ENCODE assay signal across 8 cellular contexts in the genomic region with DNA sequence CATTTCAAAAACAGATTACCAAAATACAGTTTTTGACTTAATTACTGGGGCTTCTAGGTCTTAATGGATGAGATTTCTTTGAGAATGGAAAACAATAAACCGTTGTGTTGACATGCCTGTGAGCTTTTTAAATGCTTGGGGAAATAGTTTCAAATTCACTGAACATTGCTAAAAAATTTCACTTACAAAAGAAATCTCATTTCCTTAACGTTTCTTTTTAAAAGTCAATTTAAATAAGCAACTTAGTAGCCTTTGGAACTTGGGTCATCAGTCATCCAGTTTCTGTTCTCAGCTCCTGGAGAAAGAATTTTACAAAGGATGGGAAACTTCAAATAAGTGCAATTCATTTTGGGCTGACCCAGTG. TPM values are rescaled to one million over a fixed set of nuclear protein-coding genes. Genes with fewer than 3 reads are reported as not detected.
DNase-seq lines count a peak whose midpoint lies in the region; ATAC-seq and TF ChIP-seq lines count a peak whose summit lies in the region.
"Had no signal": no experiment of that assay in that cellular context is flagged by ENCODE, and none has a peak within 500 bp of the region (broad histone marks: within the 10 kb centered on the region; RNA-seq: fewer than 3 reads in every experiment).

No MANE protein-coding gene starts in this region.

- H3K4me3 ChIP-seq in iPS-18a (ENCODE audit: low read length): peak overlapping the region; percentile 94

- intact Hi-C loops in activated T-helper 2 cell treated with anti-CD3 and anti-CD28 coated beads, Interferon-gamma antibody, Interleukin-2, Interleukin-4, amounts not matched to agents 10 μg/mL and 5 μg/mL and 100 μg/mL, durations not matched to agents 14 hours and 24 hours and 36 hours (cut with micrococcal nuclease): loop anchor here (1.0 kb wide), 1 partner anchor 14 kb away; no protein-coding TSS in a partner anchor

- H3K4me3 Mint-ChIP-seq in HFFc6: peak overlapping the region; percentile 98
- H3K4me3 Mint-ChIP-seq in activated T-helper 2 cell treated with anti-CD3 and anti-CD28 coated beads, Interferon-gamma antibody, Interleukin-2, Interleukin-4, amounts not matched to agents 10 μg/mL and 5 μg/mL and 100 μg/mL, durations not matched to agents 14 hours and 24 hours and 36 hours (ENCODE audit: low read depth): peak overlapping the region; percentile 95
- peak overlapping the region; percentile 88 to 91 for H3K4me3 Mint-ChIP-seq in stimulated activated naive B cell treated with anti-CD40 and anti-IgM and Interleukin-4, amounts not matched to agents 10 μg/mL and 1 μg/mL and 100 μg/mL, for 72 hours

- peak overlapping the region; percentile 100 for H3K27ac Mint-ChIP-seq in HFFc6
- peak overlapping the region; percentile 99 for H3K27ac Mint-ChIP-seq in activated T-helper 2 cell treated with anti-CD3 and anti-CD28 coated beads, Interferon-gamma antibody, Interleukin-2, Interleukin-4, amounts not matched to agents 10 μg/mL and 5 μg/mL and 100 μg/mL, durations not matched to agents 14 hours and 24 hours and 36 hours
- H3K27ac Mint-ChIP-seq in stimulated activated naive B cell treated with anti-CD40 and anti-IgM and Interleukin-4, amounts not matched to agents 10 μg/mL and 1 μg/mL and 100 μg/mL, for 72 hours: peak overlapping the region; percentile 98

- ATAC-seq in stimulated activated naive B cell treated with anti-CD40 and anti-IgM and Interleukin-4, amounts not matched to agents 10 μg/mL and 1 μg/mL and 100 μg/mL, for 72 hours (replicated peaks): no peak

- DNase-seq in HFFc6 (no peak), ureter (ENCODE audit: low spot score) (no peak), NCI-H1105 treated with DMSO at 0.1 percent for 48 hours (lab: John Stamatoyannopoulos, UW) (no peak), hepatic stellate cell (ENCODE audit: low spot score) (no peak)
- DNase-seq in activated T-helper 2 cell treated with anti-CD3 and anti-CD28 coated beads, Interferon-gamma antibody, Interleukin-2, Interleukin-4, amounts not matched to agents 10 μg/mL and 5 μg/mL and 100 μg/mL, durations not matched to agents 14 hours and 24 hours and 36 hours (ENCODE audit: low spot score): no peak
- no peak for DNase-seq in stimulated activated naive B cell treated with anti-CD40 and anti-IgM and Interleukin-4, amounts not matched to agents 10 μg/mL and 1 μg/mL and 100 μg/mL, for 72 hours
- DNase-seq: NCI-H2029 treated with DMSO at 0.1 percent for 48 hours had no signal

- H3K27me3 ChIP-seq in iPS-18a (ENCODE audit: control insufficient read depth, insufficient read depth, low read length): no peaks in the 10 kb centered on the region

- TF ChIP-seq CTCF in HFFc6 (IDR thresholded peaks at IDR 0.05): no peak

- H3K27me3 Mint-ChIP-seq in HFFc6 (ENCODE audit: insufficient read depth): peaks cover 3% of the 10 kb centered on the region
- H3K27me3 Mint-ChIP-seq in activated T-helper 2 cell treated with anti-CD3 and anti-CD28 coated beads, Interferon-gamma antibody, Interleukin-2, Interleukin-4, amounts not matched to agents 10 μg/mL and 5 μg/mL and 100 μg/mL, durations not matched to agents 14 hours and 24 hours and 36 hours (ENCODE audit: low read depth): no peaks in the 10 kb centered on the region
- no peaks in the 10 kb centered on the region for H3K27me3 Mint-ChIP-seq in stimulated activated naive B cell treated with anti-CD40 and anti-IgM and Interleukin-4, amounts not matched to agents 10 μg/mL and 1 μg/mL and 100 μg/mL, for 72 hours

- peaks cover 23% of the 10 kb centered on the region for H3K36me3 ChIP-seq in iPS-18a (ENCODE audit: control insufficient read depth, low read depth, low read length)

- H3K36me3 Mint-ChIP-seq in HFFc6 (ENCODE audit: low read depth): peaks cover 29% of the 10 kb centered on the region
- H3K36me3 Mint-ChIP-seq in activated T-helper 2 cell treated with anti-CD3 and anti-CD28 coated beads, Interferon-gamma antibody, Interleukin-2, Interleukin-4, amounts not matched to agents 10 μg/mL and 5 μg/mL and 100 μg/mL, durations not matched to agents 14 hours and 24 hours and 36 hours (ENCODE audit: low read depth): peaks cover 63% of the 10 kb centered on the region
- H3K36me3 Mint-ChIP-seq in stimulated activated naive B cell treated with anti-CD40 and anti-IgM and Interleukin-4, amounts not matched to agents 10 μg/mL and 1 μg/mL and 100 μg/mL, for 72 hours: peaks cover 35 to 55% of the 10 kb centered on the region in 2 donors

- peak overlapping the region; percentile 100 for H3K9ac ChIP-seq in iPS-18a (ENCODE audit: low read length)

- peaks cover 33% of the 10 kb centered on the region for H3K4me1 ChIP-seq in iPS-18a (ENCODE audit: control insufficient read depth, low read depth, low read length)

- H3K9me3 ChIP-seq in iPS-18a (ENCODE audit: control insufficient read depth, low read depth, low read length): no peaks in the 10 kb centered on the region

- H3K9me3 Mint-ChIP-seq in HFFc6: no peaks in the 10 kb centered on the region
- no peaks in the 10 kb centered on the region for H3K9me3 Mint-ChIP-seq in activated T-helper 2 cell treated with anti-CD3 and anti-CD28 coated beads, Interferon-gamma antibody, Interleukin-2, Interleukin-4, amounts not matched to agents 10 μg/mL and 5 μg/mL and 100 μg/mL, durations not matched to agents 14 hours and 24 hours and 36 hours
- H3K9me3 Mint-ChIP-seq in stimulated activated naive B cell treated with anti-CD40 and anti-IgM and Interleukin-4, amounts not matched to agents 10 μg/mL and 1 μg/mL and 100 μg/mL, for 72 hours: no peaks in the 10 kb centered on the region

- peak overlapping the region; percentile 93 for H3K27ac ChIP-seq in iPS-18a (ENCODE audit: low read length)

- peaks cover 63% of the 10 kb centered on the region for H3K4me1 Mint-ChIP-seq in HFFc6 (ENCODE audit: low read depth)
- peaks cover 56% of the 10 kb centered on the region for H3K4me1 Mint-ChIP-seq in activated T-helper 2 cell treated with anti-CD3 and anti-CD28 coated beads, Interferon-gamma antibody, Interleukin-2, Interleukin-4, amounts not matched to agents 10 μg/mL and 5 μg/mL and 100 μg/mL, durations not matched to agents 14 hours and 24 hours and 36 hours (ENCODE audit: low read depth)
- peaks cover 37 to 62% of the 10 kb centered on the region in 2 donors for H3K4me1 Mint-ChIP-seq in stimulated activated naive B cell treated with anti-CD40 and anti-IgM and Interleukin-4, amounts not matched to agents 10 μg/mL and 1 μg/mL and 100 μg/mL, for 72 hours

RNA-seq across cellular contexts. Expression of a gene that starts 4.4 kb away (rescaled TPM):
- total RNA-seq in HFFc6 (2021; fragmentation: NEBNext Ultra II Directional; extraction: Animal tissue kit (Norgen Biotek cat#: 25700)): 10 to 100 TPM; 43.9 to 66.1 (median 55.2) TPM
- total RNA-seq in activated T-helper 2 cell treated with anti-CD3 and anti-CD28 coated beads, Interferon-gamma antibody, Interleukin-2, Interleukin-4, amounts not matched to agents 10 μg/mL and 5 μg/mL and 100 μg/mL, durations not matched to agents 14 hours and 24 hours and 36 hours: 97.1 and 104 TPM in 2 replicates
- 55.1 TPM for total RNA-seq in ureter

RNA-seq across cellular contexts. Expression of a gene that starts 21.5 kb away (rescaled TPM):
- total RNA-seq in HFFc6 (2021; fragmentation: NEBNext Ultra II Directional; extraction: Animal tissue kit (Norgen Biotek cat#: 25700)): 100 to 1,000 TPM; 158 to 181 (median 175) TPM
- total RNA-seq in activated T-helper 2 cell treated with anti-CD3 and anti-CD28 coated beads, Interferon-gamma antibody, Interleukin-2, Interleukin-4, amounts not matched to agents 10 μg/mL and 5 μg/mL and 100 μg/mL, durations not matched to agents 14 hours and 24 hours and 36 hours: 151 and 154 TPM in 2 replicates
- 56.9 TPM for total RNA-seq in ureter
